Comparison of ENCODE assay signal across 1 cellular context in genomic region chr9:134171316-134172197, GRCh38.
TF ChIP-seq lines count a peak whose summit lies in the region.

No MANE protein-coding gene starts in this region.

TF ChIP-seq in H1, 55 proteins besides CTCF, POLR2A, EP300 and RAD21:
- no peak for TF ChIP-seq CREB1 (IDR thresholded peaks at IDR 0.05)
- no peak for TF ChIP-seq BACH1 (IDR thresholded peaks at IDR 0.05; ENCODE audit: low read length)
- TF ChIP-seq HDAC6 (IDR thresholded peaks at IDR 0.05; ENCODE audit: low read depth, low read length), result no peak
- TF ChIP-seq KDM1A (IDR thresholded peaks at IDR 0.05; ENCODE audit: borderline replicate concordance, low read length), result 0 out of 2 replicates have a peak, but pooled peaks have one; percentile 13
